Comparison of ENCODE assay signal across 8 cellular contexts in genomic region chr11:67615455-67616430, GRCh38. TPM values are rescaled to one million over a fixed set of nuclear protein-coding genes. Genes with fewer than 3 reads are reported as not detected.
DNase-seq lines count a peak whose midpoint lies in the region; ATAC-seq and TF ChIP-seq lines count a peak whose summit lies in the region.

No MANE protein-coding gene starts in this region.

- H3K27me3 ChIP-seq in BLaER1 (no peaks in the 10 kb centered on the region), HAP-1 (ENCODE audit: low read depth) (no peaks in the 10 kb centered on the region), liver (ENCODE audit: control insufficient read depth in 4 of 4, insufficient read depth in 4 of 4, low read length in 3 of 4) (no peaks in the 10 kb centered on the region), upper lobe of left lung (no peaks in the 10 kb centered on the region)

- ATAC-seq in upper lobe of left lung (ENCODE audit: low FRiP score in 2 of 2) (peak; percentile 47 to 67), HG03097 (IDR thresholded peaks at IDR 0.05; ENCODE audit: low FRiP score, unreplicated experiment) (no peak)

- TF ChIP-seq CTCF in astrocyte of the spinal cord (IDR thresholded peaks at IDR 0.05; ENCODE audit: low read depth, low read length), result peak; percentile 54
- peak; percentile 79 for TF ChIP-seq CTCF in liver (IDR thresholded peaks at IDR 0.05; ENCODE audit: low read depth, low read length, missing input control)
- TF ChIP-seq CTCF in upper lobe of left lung (IDR thresholded peaks at IDR 0.05), result peak; percentile 24 to 74 (median 46)

- no peaks in the 10 kb centered on the region for H4K20me1 ChIP-seq in BLaER1

- WGBS in liver, result 40% methylated on average over 37 of the region's 37 CpGs
- 36 to 52% methylated on average over 7 to 31 of the region's 37 CpGs for WGBS in upper lobe of left lung, 2 donors

- TF ChIP-seq EP300 in upper lobe of left lung (IDR thresholded peaks at IDR 0.05), result no peak

- H3K9ac ChIP-seq in BLaER1 (peak overlapping the region; percentile 78; the same call in 1 of the 2 replicates), liver (ENCODE audit: low read depth in 1 of 2, low read length in 2 of 2) (no peak overlapping the region)

- no peak for TF ChIP-seq POLR2A in upper lobe of left lung (IDR thresholded peaks at IDR 0.05)

- H3K36me3 ChIP-seq in BLaER1 (peaks cover 28% of the 10 kb centered on the region), HAP-1 (replicated peaks) (peaks cover 21% of the 10 kb centered on the region), liver (ENCODE audit: control insufficient read depth in 4 of 4, insufficient read depth in 3 of 4, low read depth in 1 of 4, low read length in 3 of 4) (peaks cover 0 to 18% (median 10%) of the 10 kb centered on the region in 4 donors), upper lobe of left lung (peaks cover 5 to 22% (median 20%) of the 10 kb centered on the region in 4 donors)

- peak; percentile 67 to 83 for TF ChIP-seq RAD21 in liver (IDR thresholded peaks at IDR 0.05)

- in situ Hi-C loops in HAP-1 (cut with MboI; ENCODE audit: low sequenced_read_pairs) (no loop called here), astrocyte of the spinal cord (cut with HindIII; ENCODE audit: low sequenced_read_pairs) (no loop called here)

- H3K9me3 ChIP-seq in BLaER1, result no peaks in the 10 kb centered on the region
- H3K9me3 ChIP-seq in HAP-1, result no peaks in the 10 kb centered on the region
- no peaks in the 10 kb centered on the region for H3K9me3 ChIP-seq in liver (ENCODE audit: control insufficient read depth in 4 of 4, low read length in 3 of 4)
- H3K9me3 ChIP-seq in upper lobe of left lung, result no peaks in the 10 kb centered on the region

- H3K4me3 ChIP-seq in BLaER1 (peak overlapping the region; percentile 39; the same call in 1 of the 2 replicates), HAP-1 (no peak overlapping the region), astrocyte of the spinal cord (ENCODE audit: low read depth, low read length) (no peak overlapping the region), liver (ENCODE audit: low read depth in 1 of 3, low read length in 3 of 3) (no peak overlapping the region), upper lobe of left lung (no peak overlapping the region)

- H3K4me1 ChIP-seq in BLaER1 (peaks cover 52% of the 10 kb centered on the region), HAP-1 (no peaks in the 10 kb centered on the region), liver (ENCODE audit: control insufficient read depth in 4 of 4, insufficient read depth in 4 of 4, low read length in 3 of 4) (peaks cover 3 to 25% (median 14%) of the 10 kb centered on the region in 4 donors), upper lobe of left lung (peaks cover 10 to 23% (median 20%) of the 10 kb centered on the region in 4 donors)

- H3K27ac ChIP-seq in BLaER1 (peak overlapping the region; percentile 94), liver (ENCODE audit: low read depth in 1 of 2, low read length in 2 of 2) (no peak overlapping the region), upper lobe of left lung (no peak overlapping the region)

- H3K4me2 ChIP-seq in BLaER1, result peak overlapping the region; percentile 97

- peak; percentile 31 to 78 for DNase-seq in HAP-1 (ENCODE audit: low spot score in 2 of 2)
- DNase-seq in SK-N-DZ (ENCODE audit: low spot score), result peak; percentile 47
- DNase-seq in astrocyte of the spinal cord (ENCODE audit: low read depth, low spot score), result no peak
- peak; percentile 54 to 83 for DNase-seq in upper lobe of left lung
- DNase-seq in NCI-H226, result no peak

TF ChIP-seq in liver, 16 proteins besides CTCF, POLR2A, EP300 and RAD21:
- TF ChIP-seq MAX (IDR thresholded peaks at IDR 0.05) (no peak), NR2F2 (IDR thresholded peaks at IDR 0.05) (no peak), YY1 (IDR thresholded peaks at IDR 0.05) (no peak), RXRA (IDR thresholded peaks at IDR 0.05) (peak in 1 of 2 donors; percentile 20), HNF4A (conservative IDR thresholded peaks at IDR 0.05) (peak in 1 of 2 donors; percentile 17), JUND (IDR thresholded peaks at IDR 0.05) (no peak), HNF4G (IDR thresholded peaks at IDR 0.05) (no peak)

RNA-seq across cellular contexts. Expression of gene NDUFV1, which starts 9.0 kb away (rescaled TPM):
- polyA plus RNA-seq in SK-N-DZ (2014; cell fraction: cytosol; rRNA removed), result 395 and 424 TPM in 2 replicates
- polyA plus RNA-seq in SK-N-DZ (2014; cell fraction: nucleus; rRNA removed), result 612 and 857 TPM in 2 replicates
- total RNA-seq in liver (100 to 1,000 TPM in 1 of 2 donors, 10 to 100 TPM in 1; 83.6 to 162 TPM), upper lobe of left lung (100 to 1,000 TPM; 169 to 395 (median 205) TPM)
- 100 to 1,000 TPM; 163 to 172 TPM for polyA plus RNA-seq in liver

RNA-seq across cellular contexts. Expression of gene NUDT8, which starts 14.0 kb away (rescaled TPM):
- 0.53 and 3.9 TPM in 2 replicates for polyA plus RNA-seq in SK-N-DZ (2014; cell fraction: cytosol; rRNA removed)
- 7.1 and 8.2 TPM in 2 replicates for polyA plus RNA-seq in SK-N-DZ (2014; cell fraction: nucleus; rRNA removed)
- total RNA-seq in liver (10 to 100 TPM; 19.5 to 19.6 TPM), upper lobe of left lung (10 to 100 TPM in 4 of 6 donors, 1 to 10 TPM in 1, not detected in 1; 4.3 to 17.8 (median 13.9) TPM)
- polyA plus RNA-seq in liver, result 10 to 100 TPM; 29.3 to 66.9 TPM

RNA-seq across cellular contexts. Expression of gene TBX10, which starts 23.8 kb away (rescaled TPM):
- polyA plus RNA-seq in SK-N-DZ (2014; cell fraction: cytosol; rRNA removed), result not detected in 2 replicates
- not detected in 2 replicates for polyA plus RNA-seq in SK-N-DZ (2014; cell fraction: nucleus; rRNA removed)
- total RNA-seq in liver, result not detected
- polyA plus RNA-seq in liver, result under 1 TPM; 0.12 to 0.43 TPM
- total RNA-seq in upper lobe of left lung, result not detected

RNA-seq across cellular contexts. Expression of gene GSTP1, which starts 32.1 kb away (rescaled TPM):
- polyA plus RNA-seq in SK-N-DZ (2014; cell fraction: cytosol; rRNA removed), result 770 and 836 TPM in 2 replicates
- 584 and 761 TPM in 2 replicates for polyA plus RNA-seq in SK-N-DZ (2014; cell fraction: nucleus; rRNA removed)
- total RNA-seq in liver (100 to 1,000 TPM in 1 of 2 donors, 10 to 100 TPM in 1; 25.6 to 228 TPM), upper lobe of left lung (1,000 to 10,000 TPM in 4 of 6 donors, 100 to 1,000 TPM in 2; 600 to 1,952 (median 1,144) TPM)
- polyA plus RNA-seq in liver, result 10 to 100 TPM; 35.1 to 54.5 TPM

RNA-seq across cellular contexts. Expression of gene ACY3, which starts 34.8 kb away (rescaled TPM):
- polyA plus RNA-seq in SK-N-DZ (2014; cell fraction: cytosol; rRNA removed), result not detected in 2 replicates
- polyA plus RNA-seq in SK-N-DZ (2014; cell fraction: nucleus; rRNA removed), result not detected in 2 replicates
- total RNA-seq in liver (1 to 10 TPM; 2.7 to 5.8 TPM), upper lobe of left lung (1 to 10 TPM in 1 of 6 donors, under 1 TPM in 1, not detected in 4; 0.37 to 3.2 TPM)
- polyA plus RNA-seq in liver, result 10 to 100 TPM in 1 of 2 donors, 1 to 10 TPM in 1; 9.4 to 12.9 TPM

Comparison
In these comparisons a context has a peak if more than half of its experiments do, and no peak if none do; other contexts are left out.
1. DNase-seq: peak in HAP-1 (2 of 2), SK-N-DZ (single experiment) and upper lobe of left lung (2 of 2); none in astrocyte of the spinal cord (single experiment) and NCI-H226 (single experiment).
2. Peak in every context shown above with its lines, with median percentiles within 50 percentile points of each other: CTCF ChIP-seq.